In the genomic region with DNA sequence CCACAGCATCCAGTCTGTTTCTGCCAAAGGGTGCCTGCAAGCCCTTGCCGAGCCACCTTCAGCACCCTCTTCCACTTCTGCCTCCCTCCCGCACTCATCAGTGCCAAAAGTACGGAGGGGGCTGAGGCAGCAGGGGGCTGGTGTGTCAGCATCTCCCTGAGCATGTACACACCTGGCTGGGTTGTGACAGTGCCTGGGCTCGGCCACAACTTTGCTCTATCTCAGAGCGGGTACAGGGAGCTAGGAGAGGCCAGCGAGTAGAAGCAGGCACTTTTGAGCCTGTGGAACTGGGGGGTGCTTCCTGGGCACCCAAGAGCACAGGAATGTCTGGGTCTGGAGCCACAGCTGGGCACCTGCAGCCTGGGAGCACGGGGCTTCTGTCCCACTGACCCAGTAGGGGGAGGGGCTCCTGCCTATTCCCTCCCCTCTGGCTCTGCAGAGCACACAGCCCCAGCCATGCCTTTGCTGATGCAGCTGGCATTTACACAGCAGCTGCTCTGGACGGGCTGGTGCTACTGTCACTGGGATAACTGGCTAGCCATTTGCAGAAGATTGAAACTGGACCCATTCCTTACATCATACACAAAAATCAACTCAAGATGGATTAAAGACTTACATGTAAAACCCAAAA, we compare ENCODE assay signal across 15 cellular contexts.
"Had no signal": no experiment of that assay in that cellular context is flagged by ENCODE, and none has a peak within 500 bp of the region (broad histone marks: within the 10 kb centered on the region; RNA-seq: fewer than 3 reads in every experiment).

No MANE protein-coding gene starts in this region.

- H3K4me3 Mint-ChIP-seq: activated CD4-positive, alpha-beta memory T cell treated with anti-CD3 and anti-CD28 coated beads for 36 hours; activated CD8-positive, alpha-beta memory T cell treated with anti-CD3 and anti-CD28 coated beads, Interleukin-2, amount 10 ng/mL, durations not matched to agents 7 days and 5 days; naive thymus-derived CD8-positive, alpha-beta T cell; stimulated activated naive B cell treated with anti-CD40 and anti-IgM and Interleukin-4, amounts not matched to agents 10 μg/mL and 1 μg/mL and 100 μg/mL, for 72 hours had no signal

- DNase-seq: activated CD4-positive, alpha-beta memory T cell treated with anti-CD3 and anti-CD28 coated beads for 36 hours; activated CD8-positive, alpha-beta memory T cell treated with anti-CD3 and anti-CD28 coated beads, Interleukin-2, amount 10 ng/mL, durations not matched to agents 7 days and 5 days; activated effector memory CD4-positive, alpha-beta T cell treated with Interleukin-2 at 50 U/mL for 16 hours; activated naive CD4-positive, alpha-beta T cell treated with anti-CD3 and anti-CD28 coated beads, Interleukin-2, amount 50 U/mL, for 16 hours; activated T-cell treated with anti-CD3 and anti-CD28 coated beads, Interleukin-2, amount 50 U/mL, for 1 hour; gastrocnemius medialis; mammary epithelial cell; naive thymus-derived CD8-positive, alpha-beta T cell; stimulated activated naive B cell treated with anti-CD40 and anti-IgM and Interleukin-4, amounts not matched to agents 10 μg/mL and 1 μg/mL and 100 μg/mL, for 72 hours; substantia nigra had no signal

- H3K4me1 Mint-ChIP-seq: activated CD8-positive, alpha-beta memory T cell treated with anti-CD3 and anti-CD28 coated beads, Interleukin-2, amount 10 ng/mL, durations not matched to agents 7 days and 5 days; naive thymus-derived CD8-positive, alpha-beta T cell; stimulated activated naive B cell treated with anti-CD40 and anti-IgM and Interleukin-4, amounts not matched to agents 10 μg/mL and 1 μg/mL and 100 μg/mL, for 72 hours had no signal

- H3K9me3 ChIP-seq: gastrocnemius medialis, neutrophil had no signal

- H3K27ac Mint-ChIP-seq: activated CD4-positive, alpha-beta memory T cell treated with anti-CD3 and anti-CD28 coated beads for 36 hours; activated CD8-positive, alpha-beta memory T cell treated with anti-CD3 and anti-CD28 coated beads, Interleukin-2, amount 10 ng/mL, durations not matched to agents 7 days and 5 days; naive thymus-derived CD8-positive, alpha-beta T cell; stimulated activated naive B cell treated with anti-CD40 and anti-IgM and Interleukin-4, amounts not matched to agents 10 μg/mL and 1 μg/mL and 100 μg/mL, for 72 hours had no signal

- H3K27me3 Mint-ChIP-seq: activated CD4-positive, alpha-beta memory T cell treated with anti-CD3 and anti-CD28 coated beads for 36 hours; activated CD8-positive, alpha-beta memory T cell treated with anti-CD3 and anti-CD28 coated beads, Interleukin-2, amount 10 ng/mL, durations not matched to agents 7 days and 5 days; naive thymus-derived CD8-positive, alpha-beta T cell; stimulated activated naive B cell treated with anti-CD40 and anti-IgM and Interleukin-4, amounts not matched to agents 10 μg/mL and 1 μg/mL and 100 μg/mL, for 72 hours had no signal

- H3K36me3 ChIP-seq: gastrocnemius medialis, left lung, neutrophil, tibial nerve had no signal

- H3K27me3 ChIP-seq: gastrocnemius medialis, left lung, neutrophil, tibial nerve had no signal

- H3K4me1 ChIP-seq: gastrocnemius medialis, left lung, tibial nerve had no signal

- H3K4me3 ChIP-seq: gastrocnemius medialis, left lung, tibial nerve had no signal

- ATAC-seq: activated CD8-positive, alpha-beta memory T cell treated with anti-CD3 and anti-CD28 coated beads, Interleukin-2, amount 10 ng/mL, durations not matched to agents 7 days and 5 days; gastrocnemius medialis; left lung; naive thymus-derived CD8-positive, alpha-beta T cell had no signal

- H3K27ac ChIP-seq: gastrocnemius medialis, left lung, neutrophil, tibial nerve, VCaP had no signal

- FAIRE-seq: islet of Langerhans had no signal
